9 cellular contexts compared by ENCODE assay signal in genomic region chr7:130921391-130922180, GRCh38.
DNase-seq lines count a peak whose midpoint lies in the region; ATAC-seq, FAIRE-seq and TF ChIP-seq lines count a peak whose summit lies in the region.
"Had no signal": no experiment of that assay in that cellular context is flagged by ENCODE, and none has a peak within 500 bp of the region (broad histone marks: within the 10 kb centered on the region; RNA-seq: fewer than 3 reads in every experiment).

No MANE protein-coding gene starts in this region.

- no peaks in the 10 kb centered on the region for H3K27me3 ChIP-seq in smooth muscle cell (ENCODE audit: low read depth)

- no peak overlapping the region for H2AFZ ChIP-seq in smooth muscle cell (ENCODE audit: low read depth)

- H3K9ac ChIP-seq in smooth muscle cell (ENCODE audit: low read depth), result no peak overlapping the region

- no peak overlapping the region for H3K4me3 ChIP-seq in smooth muscle cell

- no peak overlapping the region for H3K4me2 ChIP-seq in smooth muscle cell

- H3K36me3 ChIP-seq in smooth muscle cell (ENCODE audit: low read depth), result no peaks in the 10 kb centered on the region

- no peak for ATAC-seq in esophagus mucosa

- H3K9me3 ChIP-seq in smooth muscle cell (replicated peaks; ENCODE audit: low read depth), result no peaks in the 10 kb centered on the region

- peak; percentile 13 for DNase-seq in NCI-H1436 (lab: John Stamatoyannopoulos, UW)
- no peak for DNase-seq in NCI-H1436 treated with DMSO at 0.1 percent for 48 hours (lab: John Stamatoyannopoulos, UW)
- peak in 54 of 58 donors; percentile 20 to 91 (median 70) for DNase-seq in anterior cingulate cortex (lab: John Stamatoyannopoulos, UW)
- no peak for DNase-seq in smooth muscle cell (lab: John Stamatoyannopoulos, UW; ENCODE audit: unreplicated experiment)
- no peak for DNase-seq in NCI-H524 (lab: John Stamatoyannopoulos, UW)
- no peak for DNase-seq in HPDE6-E6E7 (ENCODE audit: extremely low spot score)

- FAIRE-seq in islet of Langerhans (lab: Jason Lieb, UNC), result peak; percentile 51

- 84% methylated on average over 23 of the region's 23 CpGs for WGBS in smooth muscle cell (ENCODE audit: low lambda C conversion rate)

- H4K20me1 ChIP-seq in smooth muscle cell (ENCODE audit: low read depth), result no peaks in the 10 kb centered on the region

- peaks cover 10% of the 10 kb centered on the region for H3K4me1 ChIP-seq in smooth muscle cell (ENCODE audit: low read depth)

- H3K79me2 ChIP-seq in smooth muscle cell (ENCODE audit: low read depth), result peaks cover 4% of the 10 kb centered on the region

- peaks cover 6% of the 10 kb centered on the region for H3F3A ChIP-seq in smooth muscle cell (ENCODE audit: low read depth)

- TF ChIP-seq CTCF in smooth muscle cell (IDR thresholded peaks at IDR 0.05; ENCODE audit: borderline replicate concordance, insufficient read depth, poor library complexity, severe bottlenecking), result no peak

- peak overlapping the region; percentile 4 for H3K27ac ChIP-seq in smooth muscle cell (ENCODE audit: low read depth)
- H3K27ac ChIP-seq: 22Rv1 had no signal

Comparison
In these comparisons a context has a peak if more than half of its experiments do, and no peak if none do; other contexts are left out.
1. DNase-seq: peak in NCI-H1436 (single experiment) and anterior cingulate cortex (54 of 58); none in NCI-H1436 treated with DMSO at 0.1 percent for 48 hours (single experiment), smooth muscle cell (single experiment), NCI-H524 (0 of 2) and HPDE6-E6E7 (single experiment).